9 cellular contexts compared by ENCODE assay signal in the genomic region with DNA sequence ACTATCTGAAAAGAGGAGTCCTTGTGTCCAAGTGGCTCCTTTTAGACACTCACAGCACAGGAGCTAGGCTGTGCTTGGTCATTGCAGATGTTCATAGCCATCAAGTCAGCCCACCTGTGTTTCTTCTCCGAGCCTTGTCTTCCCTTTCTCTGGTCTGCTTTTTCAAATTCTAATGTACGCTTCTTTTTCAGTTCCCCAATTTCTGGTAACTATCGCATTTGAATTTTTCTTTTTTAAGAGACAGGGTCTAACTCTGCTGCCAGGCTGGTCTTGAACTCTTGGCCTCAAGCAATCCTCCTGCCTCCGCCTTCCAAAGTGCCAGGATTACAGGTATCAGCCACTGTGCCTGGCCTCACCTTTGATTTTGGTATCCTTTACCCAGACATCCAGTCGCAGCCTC. TPM values are rescaled to one million over a fixed set of nuclear protein-coding genes. Genes with fewer than 3 reads are reported as not detected.
DNase-seq lines count a peak whose midpoint lies in the region; ATAC-seq, FAIRE-seq and TF ChIP-seq lines count a peak whose summit lies in the region.
"Had no signal": no experiment of that assay in that cellular context is flagged by ENCODE, and none has a peak within 500 bp of the region (broad histone marks: within the 10 kb centered on the region; RNA-seq: fewer than 3 reads in every experiment).

No MANE protein-coding gene starts in this region.

- peak overlapping the region; percentile 82 for H3K27ac Mint-ChIP-seq in activated naive CD8-positive, alpha-beta T cell

- ATAC-seq in GM19463 (IDR thresholded peaks at IDR 0.05; ENCODE audit: unreplicated experiment) = peak; percentile 93
- peak; percentile 93 for ATAC-seq in HG03095 (IDR thresholded peaks at IDR 0.05; ENCODE audit: unreplicated experiment)

- H3K9me3 ChIP-seq in small intestine (ENCODE audit: control insufficient read depth, low read depth) = no peaks in the 10 kb centered on the region
- no peaks in the 10 kb centered on the region for H3K9me3 ChIP-seq in right atrium auricular region

- H3K27me3 Mint-ChIP-seq in activated naive CD8-positive, alpha-beta T cell = no peaks in the 10 kb centered on the region

- H3K36me3 ChIP-seq in small intestine (ENCODE audit: control insufficient read depth in 2 of 2, insufficient read depth in 2 of 2, low read length in 2 of 2) (no peaks in the 10 kb centered on the region), right atrium auricular region (no peaks in the 10 kb centered on the region)

- H3K27me3 ChIP-seq in small intestine (ENCODE audit: control insufficient read depth in 2 of 2, insufficient read depth in 2 of 2, low read length in 2 of 2) = no peaks in the 10 kb centered on the region
- H3K27me3 ChIP-seq in right atrium auricular region = no peaks in the 10 kb centered on the region

- peak; percentile 91 for FAIRE-seq in GM12891 (lab: Jason Lieb, UNC)
- no peak for FAIRE-seq in small intestine (lab: Jason Lieb, UNC)

- H3K36me3 Mint-ChIP-seq in activated naive CD8-positive, alpha-beta T cell = peaks cover 17% of the 10 kb centered on the region

- 82 to 94% (median 86%) methylated on average over 5 of the region's 5 CpGs for WGBS in small intestine, 3 donors

- H3K4me3 ChIP-seq in small intestine (ENCODE audit: low read depth in 1 of 2, low read length in 2 of 2) = no peak overlapping the region
- H3K4me3 ChIP-seq in right atrium auricular region = no peak overlapping the region

- no peak overlapping the region for H3K27ac ChIP-seq in small intestine (ENCODE audit: low read depth in 1 of 2, low read length in 1 of 2)
- no peak overlapping the region for H3K27ac ChIP-seq in right atrium auricular region

- peaks cover 74% of the 10 kb centered on the region for H3K4me1 Mint-ChIP-seq in activated naive CD8-positive, alpha-beta T cell (ENCODE audit: low read depth)

- no peaks in the 10 kb centered on the region for H3K9me3 Mint-ChIP-seq in activated naive CD8-positive, alpha-beta T cell (ENCODE audit: low read depth)

- TF ChIP-seq POLR2A in GM12891 (IDR thresholded peaks at IDR 0.05; ENCODE audit: low read depth, low read length) = no peak

- H3K4me1 ChIP-seq in small intestine (ENCODE audit: control insufficient read depth in 2 of 2, insufficient read depth in 1 of 2, low read depth in 1 of 2, low read length in 1 of 2) = no peaks in the 10 kb centered on the region
- no peaks in the 10 kb centered on the region for H3K4me1 ChIP-seq in right atrium auricular region

- TF ChIP-seq CTCF in right atrium auricular region (IDR thresholded peaks at IDR 0.05) = no peak

- DNase-seq in GM12891 (ENCODE audit: insufficient read length, low spot score) = no peak
- no peak for DNase-seq in small intestine
- DNase-seq in stimulated activated naive CD4-positive, alpha-beta T cell treated with Interleukin-2 at 50 U/mL for 16 hours (lab: John Stamatoyannopoulos, UW) = no peak
- DNase-seq in mucosa of gallbladder (ENCODE audit: low spot score) = no peak
- DNase-seq in right atrium auricular region (ENCODE audit: low spot score) = no peak
- DNase-seq: KBM-7 had no signal

- H3K4me3 Mint-ChIP-seq in activated naive CD8-positive, alpha-beta T cell = peak overlapping the region; percentile 11

TF ChIP-seq in GM12891, 5 proteins besides CTCF, POLR2A, EP300 and RAD21:
- TF ChIP-seq POU2F2 (IDR thresholded peaks at IDR 0.05; ENCODE audit: low read depth, low read length) (no peak), TAF1 (IDR thresholded peaks at IDR 0.05; ENCODE audit: low read depth, low read length) (no peak), SPI1 (IDR thresholded peaks at IDR 0.05; ENCODE audit: low read depth, low read length) (peak; percentile 98), PAX5 (IDR thresholded peaks at IDR 0.05; ENCODE audit: insufficient read depth, low read length, severe bottlenecking) (no peak)

RNA-seq across cellular contexts. Expression of gene APBB1IP, which starts 18.9 kb away (rescaled TPM):
- polyA plus RNA-seq in GM12891 (2012; ENCODE audit: low read depth, missing spikeins) = 52.0 TPM
- 1 to 10 TPM; 1.1 to 4.6 (median 2.8) TPM for polyA plus RNA-seq in small intestine
- 40.1 TPM for total RNA-seq in mucosa of gallbladder
- 1 to 10 TPM; 1.4 to 3.1 TPM for total RNA-seq in right atrium auricular region

Comparison
In these comparisons a context has a peak if more than half of its experiments do, and no peak if none do; other contexts are left out.
1. RNA of gene APBB1IP, which starts 18.9 kb away (total RNA-seq): 40.1 TPM in mucosa of gallbladder (single experiment); 1.4 to 3.1 TPM in right atrium auricular region; every median in the first group is over 10 times any median in the second.